In the genomic region with DNA sequence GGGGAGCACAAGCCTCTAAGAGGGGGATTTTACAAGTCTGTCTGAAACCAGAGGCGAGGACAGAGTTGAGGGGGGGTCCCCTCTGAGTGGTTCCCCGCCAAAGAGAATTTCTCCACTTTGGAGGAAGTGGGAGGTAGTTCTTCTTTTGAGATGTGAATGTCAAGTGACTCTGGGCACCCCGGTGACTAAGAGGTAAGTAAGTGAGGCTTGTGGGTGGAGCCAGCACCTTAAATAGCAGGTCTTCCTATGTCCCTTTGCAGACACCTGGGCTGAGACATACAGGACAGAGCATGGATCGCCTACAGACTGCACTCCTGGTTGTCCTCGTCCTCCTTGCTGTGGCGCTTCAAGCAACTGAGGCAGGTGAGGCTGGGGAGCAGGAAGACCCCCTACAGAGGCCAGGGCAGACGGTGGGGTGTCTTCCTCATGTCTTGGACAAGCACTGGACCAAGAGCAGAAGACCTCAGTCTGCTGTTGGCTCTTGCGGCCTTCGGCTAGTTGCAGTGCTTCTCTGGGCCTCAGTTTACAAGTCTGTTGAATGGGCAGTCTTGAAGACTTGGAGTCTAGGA, we compare ENCODE assay signal across 14 cellular contexts. TPM values are rescaled to one million over a fixed set of nuclear protein-coding genes. Genes with fewer than 3 reads are reported as not detected.
DNase-seq lines count a peak whose midpoint lies in the region; ATAC-seq and TF ChIP-seq lines count a peak whose summit lies in the region.
"Had no signal": no experiment of that assay in that cellular context is flagged by ENCODE, and none has a peak within 500 bp of the region (broad histone marks: within the 10 kb centered on the region; RNA-seq: fewer than 3 reads in every experiment).

A gene with protein sequence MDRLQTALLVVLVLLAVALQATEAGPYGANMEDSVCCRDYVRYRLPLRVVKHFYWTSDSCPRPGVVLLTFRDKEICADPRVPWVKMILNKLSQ (plus strand): TSS at position 257 of the 569 bp plus-strand sequence. CDS start 34 bp downstream, at position 291.

- ATAC-seq in heart right ventricle (no peak), HG02642 (IDR thresholded peaks at IDR 0.05; ENCODE audit: poor library complexity, unreplicated experiment) (peak; percentile 53), T-helper 17 cell (no peak)

- H3K36me3 ChIP-seq in cardiac muscle cell (no peaks in the 10 kb centered on the region), heart right ventricle (no peaks in the 10 kb centered on the region)
- H3K36me3 ChIP-seq: upper lobe of left lung had no signal

- H3K9me3 Mint-ChIP-seq in stimulated activated naive CD8-positive, alpha-beta T cell treated with anti-CD3 and anti-CD28 coated beads, Interleukin-15, Interleukin-2, amounts not matched to agents 100 ng/mL and 50 ng/mL, for 24 hours: no peaks in the 10 kb centered on the region
- no peaks in the 10 kb centered on the region for H3K9me3 Mint-ChIP-seq in progenitor cell of endocrine pancreas (ENCODE audit: low read depth)

- 86 to 92% methylated on average over 9 of the region's 9 CpGs for WGBS in heart right ventricle, 2 donors

- H3K4me3 ChIP-seq in cardiac muscle cell (no peak within 1 kb of the TSS), heart right ventricle (no peak within 1 kb of the TSS)
- H3K4me3 ChIP-seq: dorsolateral prefrontal cortex, upper lobe of left lung had no signal

- peak within 1 kb of the TSS; percentile 57 for H3K27ac Mint-ChIP-seq in T-helper 17 cell
- H3K27ac Mint-ChIP-seq in stimulated activated naive CD8-positive, alpha-beta T cell treated with anti-CD3 and anti-CD28 coated beads, Interleukin-15, Interleukin-2, amounts not matched to agents 100 ng/mL and 50 ng/mL, for 24 hours: peak within 1 kb of the TSS; percentile 91
- no peak within 1 kb of the TSS for H3K27ac Mint-ChIP-seq in progenitor cell of endocrine pancreas

- H3K27me3 Mint-ChIP-seq in T-helper 17 cell (peaks cover 5% of the 10 kb centered on the region), progenitor cell of endocrine pancreas (peaks cover 4% of the 10 kb centered on the region)
- H3K27me3 Mint-ChIP-seq in stimulated activated naive CD8-positive, alpha-beta T cell treated with anti-CD3 and anti-CD28 coated beads, Interleukin-15, Interleukin-2, amounts not matched to agents 100 ng/mL and 50 ng/mL, for 24 hours: no peaks in the 10 kb centered on the region

- H3K9me3 ChIP-seq in cardiac muscle cell (ENCODE audit: low read depth) (no peaks in the 10 kb centered on the region), heart right ventricle (no peaks in the 10 kb centered on the region), T-helper 17 cell (ENCODE audit: control insufficient read depth, low read length, poor library complexity, severe bottlenecking) (no peaks in the 10 kb centered on the region)
- H3K9me3 ChIP-seq: upper lobe of left lung had no signal

- H3K27ac ChIP-seq in cardiac muscle cell (peak within 1 kb of the TSS; percentile 17), heart right ventricle (no peak within 1 kb of the TSS)
- H3K27ac ChIP-seq: dorsolateral prefrontal cortex, upper lobe of left lung had no signal

- TF ChIP-seq CTCF in cardiac muscle cell (IDR thresholded peaks at IDR 0.05; ENCODE audit: low read depth, low read length) (no peak), heart right ventricle (IDR thresholded peaks at IDR 0.05) (no peak), progenitor cell of endocrine pancreas (IDR thresholded peaks at IDR 0.05; ENCODE audit: unreplicated experiment) (no peak)

- H3K4me1 Mint-ChIP-seq in T-helper 17 cell (no peaks in the 10 kb centered on the region), progenitor cell of endocrine pancreas (ENCODE audit: low read depth) (no peaks in the 10 kb centered on the region)
- H3K4me1 Mint-ChIP-seq in stimulated activated naive CD8-positive, alpha-beta T cell treated with anti-CD3 and anti-CD28 coated beads, Interleukin-15, Interleukin-2, amounts not matched to agents 100 ng/mL and 50 ng/mL, for 24 hours (ENCODE audit: low read depth): peaks cover 19% of the 10 kb centered on the region

- intact Hi-C loops in heart right ventricle (cut with DNase I): no loop called here

- H3K4me1 ChIP-seq in cardiac muscle cell (ENCODE audit: low read depth) (no peaks in the 10 kb centered on the region), heart right ventricle (peaks cover 0 to 4% (median 0%) of the 10 kb centered on the region in 9 donors)
- H3K4me1 ChIP-seq: upper lobe of left lung had no signal

- H3K36me3 Mint-ChIP-seq in T-helper 17 cell (ENCODE audit: low read depth): no peaks in the 10 kb centered on the region
- no peaks in the 10 kb centered on the region for H3K36me3 Mint-ChIP-seq in stimulated activated naive CD8-positive, alpha-beta T cell treated with anti-CD3 and anti-CD28 coated beads, Interleukin-15, Interleukin-2, amounts not matched to agents 100 ng/mL and 50 ng/mL, for 24 hours (ENCODE audit: low read depth)
- no peaks in the 10 kb centered on the region for H3K36me3 Mint-ChIP-seq in progenitor cell of endocrine pancreas (ENCODE audit: insufficient read depth)

- no peak within 1 kb of the TSS for H3K4me3 Mint-ChIP-seq in T-helper 17 cell
- peak within 1 kb of the TSS; percentile 74 for H3K4me3 Mint-ChIP-seq in stimulated activated naive CD8-positive, alpha-beta T cell treated with anti-CD3 and anti-CD28 coated beads, Interleukin-15, Interleukin-2, amounts not matched to agents 100 ng/mL and 50 ng/mL, for 24 hours
- H3K4me3 Mint-ChIP-seq in progenitor cell of endocrine pancreas (ENCODE audit: low read depth): no peak within 1 kb of the TSS

- DNase-seq in cardiac muscle cell (ENCODE audit: low read depth in 1 of 2, low spot score in 1 of 2) (no peak), heart right ventricle (no peak), T-helper 17 cell (no peak), NCI-H128 (lab: John Stamatoyannopoulos, UW; ENCODE audit: unreplicated experiment) (no peak), midbrain (lab: John Stamatoyannopoulos, UW) (no peak), progenitor cell of endocrine pancreas (ENCODE audit: low spot score, unreplicated experiment) (no peak)
- DNase-seq: activated CD4-positive, alpha-beta T cell treated with anti-CD3 and anti-CD28 coated beads for 1 hour; NCI-H2227 treated with DMSO at 0.1 percent for 48 hours had no signal

- H3K27me3 ChIP-seq in cardiac muscle cell (no peaks in the 10 kb centered on the region), heart right ventricle (no peaks in the 10 kb centered on the region)
- H3K27me3 ChIP-seq: dorsolateral prefrontal cortex, upper lobe of left lung had no signal

RNA-seq across cellular contexts. Expression of the gene that starts here (rescaled TPM):
- 0.09 TPM in 1 of 2 replicates, not detected in the other for total RNA-seq in cardiac muscle cell
- polyA plus RNA-seq in cardiac muscle cell: 0.45 and 0.56 TPM in 2 replicates
- total RNA-seq in heart right ventricle: under 1 TPM in 1 of 10 donors, not detected in 9; 0.60 TPM
- under 1 TPM in 1 of 2 donors, not detected in 1; 0.07 TPM for polyA plus RNA-seq in heart right ventricle
- not detected for total RNA-seq in T-helper 17 cell
- not detected in 2 replicates for total RNA-seq in progenitor cell of endocrine pancreas
- total RNA-seq: kidney epithelial cell, skeletal muscle tissue had no signal
